23 cellular contexts compared by ENCODE assay signal in genomic region chr15:95712785-95713184, GRCh38.
"Had no signal": no experiment of that assay in that cellular context is flagged by ENCODE, and none has a peak within 500 bp of the region (broad histone marks: within the 10 kb centered on the region; RNA-seq: fewer than 3 reads in every experiment).

No MANE protein-coding gene starts in this region.

- H3K4me1 ChIP-seq: adrenal gland, gastrocnemius medialis, left ventricle myocardium inferior, prostate gland had no signal

- H3K36me3 ChIP-seq: adrenal gland, gastrocnemius medialis, left ventricle myocardium inferior, prostate gland, right atrium auricular region, stomach had no signal

- ATAC-seq: activated naive CD4-positive, alpha-beta T cell treated with anti-CD3 and anti-CD28 coated beads, Interleukin-2, amount 50 U/mL, for 72 hours; effector memory CD8-positive, alpha-beta T cell; gastrocnemius medialis; stimulated activated effector memory CD8-positive, alpha-beta T cell treated with anti-CD3 and anti-CD28 coated beads, Interleukin-12 subunit alpha, Interleukin-12 subunit beta, amount 100 ng/mL, for 72 hours had no signal

- H3K27ac ChIP-seq: adrenal gland, gastrocnemius medialis, left ventricle myocardium inferior, prostate gland, right atrium auricular region, stomach had no signal

- H3K4me3 Mint-ChIP-seq: activated B cell treated with CpG ODN at 0.5 μM for 24 hours; activated CD4-positive, alpha-beta memory T cell treated with anti-CD3 and anti-CD28 coated beads for 36 hours; activated T-helper 1 cell treated with anti-CD3 and anti-CD28 coated beads, Interleukin-12 subunit alpha, Interleukin-12 subunit beta, Interleukin-2, Interleukin-4 antibody, amounts not matched to agents 30 ng/mL and 10 ng/mL and 1 ng/mL, durations not matched to agents 14 hours and 24 hours and 36 hours; effector memory CD8-positive, alpha-beta T cell; neural crest cell; stimulated activated effector memory CD8-positive, alpha-beta T cell treated with anti-CD3 and anti-CD28 coated beads, Interleukin-12 subunit alpha, Interleukin-12 subunit beta, amount 100 ng/mL, for 72 hours; type B pancreatic cell had no signal

- H3K27me3 Mint-ChIP-seq: activated B cell treated with CpG ODN at 0.5 μM for 24 hours; activated CD4-positive, alpha-beta memory T cell treated with anti-CD3 and anti-CD28 coated beads for 36 hours; effector memory CD8-positive, alpha-beta T cell; type B pancreatic cell had no signal

- H3K4me3 ChIP-seq: adrenal gland, gastrocnemius medialis, left ventricle myocardium inferior, prostate gland, right atrium auricular region, stomach had no signal

- H3K36me3 Mint-ChIP-seq: activated CD4-positive, alpha-beta memory T cell treated with anti-CD3 and anti-CD28 coated beads for 36 hours; activated naive CD4-positive, alpha-beta T cell treated with anti-CD3 and anti-CD28 coated beads, Interleukin-2, amount 50 U/mL, for 72 hours; stimulated activated effector memory CD8-positive, alpha-beta T cell treated with anti-CD3 and anti-CD28 coated beads, Interleukin-12 subunit alpha, Interleukin-12 subunit beta, amount 100 ng/mL, for 72 hours; type B pancreatic cell had no signal

- H3K27me3 ChIP-seq: adrenal gland, gastrocnemius medialis, right atrium auricular region, stomach had no signal

- H3K27ac Mint-ChIP-seq: activated B cell treated with CpG ODN at 0.5 μM for 24 hours; activated CD4-positive, alpha-beta memory T cell treated with anti-CD3 and anti-CD28 coated beads for 36 hours; activated naive CD4-positive, alpha-beta T cell treated with anti-CD3 and anti-CD28 coated beads, Interleukin-2, amount 50 U/mL, for 72 hours; activated T-helper 1 cell treated with anti-CD3 and anti-CD28 coated beads, Interleukin-12 subunit alpha, Interleukin-12 subunit beta, Interleukin-2, Interleukin-4 antibody, amounts not matched to agents 30 ng/mL and 10 ng/mL and 1 ng/mL, durations not matched to agents 14 hours and 24 hours and 36 hours; effector memory CD8-positive, alpha-beta T cell; stimulated activated effector memory CD8-positive, alpha-beta T cell treated with anti-CD3 and anti-CD28 coated beads, Interleukin-12 subunit alpha, Interleukin-12 subunit beta, amount 100 ng/mL, for 72 hours; type B pancreatic cell had no signal

- H3K9me3 ChIP-seq: adrenal gland, gastrocnemius medialis, left ventricle myocardium inferior, prostate gland, right atrium auricular region, stomach had no signal

- DNase-seq: activated B cell treated with CpG ODN at 0.5 μM for 24 hours; activated CD4-positive, alpha-beta memory T cell treated with anti-CD3 and anti-CD28 coated beads for 36 hours; activated CD4-positive, alpha-beta T cell treated with anti-CD3 and anti-CD28 coated beads for 4 hours; activated gamma-delta T cell treated with Interleukin-2 at 50 U/mL for 16 hours; activated T-cell treated with anti-CD3 and anti-CD28 coated beads for 4 hours; adrenal gland; effector memory CD8-positive, alpha-beta T cell; gastrocnemius medialis; head of caudate nucleus; kidney glomerular epithelial cell; left ventricle myocardium inferior; small intestine; stimulated activated CD4-positive, alpha-beta T cell treated with anti-CD3 and anti-CD28 coated beads, Interleukin-15, amount 100 ng/mL, for 24 hours; stimulated activated CD4-positive, alpha-beta T cell treated with anti-CD3 and anti-CD28 coated beads, Interleukin-2, amount 100 ng/mL, for 48 hours; stomach; T-helper 9 cell had no signal

- H3K9me3 Mint-ChIP-seq: activated B cell treated with CpG ODN at 0.5 μM for 24 hours; activated CD4-positive, alpha-beta memory T cell treated with anti-CD3 and anti-CD28 coated beads for 36 hours; activated naive CD4-positive, alpha-beta T cell treated with anti-CD3 and anti-CD28 coated beads, Interleukin-2, amount 50 U/mL, for 72 hours; activated T-helper 1 cell treated with anti-CD3 and anti-CD28 coated beads, Interleukin-12 subunit alpha, Interleukin-12 subunit beta, Interleukin-2, Interleukin-4 antibody, amounts not matched to agents 30 ng/mL and 10 ng/mL and 1 ng/mL, durations not matched to agents 14 hours and 24 hours and 36 hours; effector memory CD8-positive, alpha-beta T cell; stimulated activated effector memory CD8-positive, alpha-beta T cell treated with anti-CD3 and anti-CD28 coated beads, Interleukin-12 subunit alpha, Interleukin-12 subunit beta, amount 100 ng/mL, for 72 hours had no signal

- H3K4me1 Mint-ChIP-seq: activated B cell treated with CpG ODN at 0.5 μM for 24 hours; stimulated activated effector memory CD8-positive, alpha-beta T cell treated with anti-CD3 and anti-CD28 coated beads, Interleukin-12 subunit alpha, Interleukin-12 subunit beta, amount 100 ng/mL, for 72 hours had no signal
